28 cellular contexts compared by ENCODE assay signal in genomic region chr1:54453509-54453908, GRCh38.
"Had no signal": no experiment of that assay in that cellular context is flagged by ENCODE, and none has a peak within 500 bp of the region (broad histone marks: within the 10 kb centered on the region; RNA-seq: fewer than 3 reads in every experiment).

No MANE protein-coding gene starts in this region.

- H3K36me3 ChIP-seq: adrenal gland, ascending aorta, brain microvascular endothelial cell, esophagus muscularis mucosa, lower lobe of right lung, uterus, WERI-Rb-1 had no signal

- ATAC-seq: activated CD8-positive, alpha-beta T cell treated with anti-CD3 and anti-CD28 coated beads, Interleukin-2, amount 10 ng/mL, durations not matched to agents 7 days and 5 days; lower lobe of right lung; psoas muscle; right cardiac atrium had no signal

- H3K27ac ChIP-seq: adrenal gland, ascending aorta, brain microvascular endothelial cell, esophagus muscularis mucosa, lower lobe of right lung, psoas muscle, skin epidermis, testis, uterus, WERI-Rb-1 had no signal

- H3K9me3 ChIP-seq: adrenal gland, lower lobe of right lung, psoas muscle, testis, uterus had no signal

- H3K4me3 Mint-ChIP-seq: activated CD4-positive, alpha-beta T cell treated with anti-CD3 and anti-CD28 coated beads, Interleukin-2, amount 10 ng/mL, durations not matched to agents 7 days and 5 days; activated CD8-positive, alpha-beta T cell treated with anti-CD3 and anti-CD28 coated beads, Interleukin-2, amount 10 ng/mL, durations not matched to agents 7 days and 5 days; activated naive CD8-positive, alpha-beta T cell; activated T-helper 1 cell treated with anti-CD3 and anti-CD28 coated beads, Interleukin-12 subunit alpha, Interleukin-12 subunit beta, Interleukin-2, Interleukin-4 antibody, amounts not matched to agents 30 ng/mL and 10 ng/mL and 1 ng/mL, durations not matched to agents 14 hours and 24 hours and 36 hours had no signal

- FAIRE-seq: colon, frontal cortex, islet of Langerhans, TTC549 had no signal

- DNase-seq: activated CD4-positive, alpha-beta T cell treated with anti-CD3 and anti-CD28 coated beads, Interleukin-2, amount 10 ng/mL, durations not matched to agents 7 days and 5 days; activated CD4-positive, CD25-positive, alpha-beta regulatory T cell treated with anti-CD3 and anti-CD28 coated beads, Interleukin-2, amount 50 U/mL, for 72 hours; activated CD8-positive, alpha-beta T cell treated with anti-CD3 and anti-CD28 coated beads, Interleukin-2, amount 10 ng/mL, durations not matched to agents 7 days and 5 days; activated naive CD4-positive, alpha-beta T cell; brain microvascular endothelial cell; caudate nucleus; hippocampal formation; lower lobe of right lung; mesendoderm; naive B cell; right cardiac atrium; stimulated activated CD4-positive, alpha-beta T cell treated with anti-CD3 and anti-CD28 coated beads, Interleukin-1b, Interleukin-23, amount 100 ng/mL, for 48 hours; stimulated activated naive CD4-positive, alpha-beta T cell; testis; trophoblast cell; uterus; WERI-Rb-1 had no signal

- H3K9me3 Mint-ChIP-seq: activated T-helper 1 cell treated with anti-CD3 and anti-CD28 coated beads, Interleukin-12 subunit alpha, Interleukin-12 subunit beta, Interleukin-2, Interleukin-4 antibody, amounts not matched to agents 30 ng/mL and 10 ng/mL and 1 ng/mL, durations not matched to agents 14 hours and 24 hours and 36 hours had no signal

- H3K27ac Mint-ChIP-seq: activated CD4-positive, alpha-beta T cell treated with anti-CD3 and anti-CD28 coated beads, Interleukin-2, amount 10 ng/mL, durations not matched to agents 7 days and 5 days; activated CD8-positive, alpha-beta T cell treated with anti-CD3 and anti-CD28 coated beads, Interleukin-2, amount 10 ng/mL, durations not matched to agents 7 days and 5 days; activated naive CD8-positive, alpha-beta T cell; activated T-helper 1 cell treated with anti-CD3 and anti-CD28 coated beads, Interleukin-12 subunit alpha, Interleukin-12 subunit beta, Interleukin-2, Interleukin-4 antibody, amounts not matched to agents 30 ng/mL and 10 ng/mL and 1 ng/mL, durations not matched to agents 14 hours and 24 hours and 36 hours had no signal

- H3K27me3 ChIP-seq: adrenal gland, ascending aorta, brain microvascular endothelial cell, esophagus muscularis mucosa, testis, uterus had no signal

- H3K27me3 Mint-ChIP-seq: activated naive CD8-positive, alpha-beta T cell had no signal

- H3K4me3 ChIP-seq: adrenal gland, ascending aorta, esophagus muscularis mucosa, lower lobe of right lung, psoas muscle, skin epidermis, testis, uterus had no signal

- H3K4me1 ChIP-seq: adrenal gland, ascending aorta, esophagus muscularis mucosa, lower lobe of right lung, psoas muscle, testis, uterus had no signal
